Comparison of ENCODE assay signal across 6 cellular contexts in genomic region chr2:40085786-40086185, GRCh38.
"Had no signal": no experiment of that assay in that cellular context is flagged by ENCODE, and none has a peak within 500 bp of the region (broad histone marks: within the 10 kb centered on the region; RNA-seq: fewer than 3 reads in every experiment).

No MANE protein-coding gene starts in this region.

- DNase-seq: KBM-7, KG1 had no signal

- H3K4me3 ChIP-seq: K562 had no signal

- H3K27me3 Mint-ChIP-seq: IgD-negative memory B cell had no signal

- H3K27ac ChIP-seq: HL-60 had no signal

- H3K27ac Mint-ChIP-seq: IgD-negative memory B cell had no signal

- H3K36me3 Mint-ChIP-seq: IgD-negative memory B cell had no signal

- H3K4me3 Mint-ChIP-seq: IgD-negative memory B cell had no signal

- ATAC-seq: HepG2, K562 had no signal

- H3K4me1 Mint-ChIP-seq: IgD-negative memory B cell had no signal
